Comparison of ENCODE assay signal across 9 cellular contexts in genomic region chr1:29099286-29099685, GRCh38. TPM values are rescaled to one million over a fixed set of nuclear protein-coding genes. Genes with fewer than 3 reads are reported as not detected.
"Had no signal": no experiment of that assay in that cellular context is flagged by ENCODE, and none has a peak within 500 bp of the region (broad histone marks: within the 10 kb centered on the region; RNA-seq: fewer than 3 reads in every experiment).

No MANE protein-coding gene starts in this region.

- H3K9me3 Mint-ChIP-seq: HFFc6 had no signal

- H3K4me3 ChIP-seq: GM23248, K562 had no signal

- H2AFZ ChIP-seq: GM23248 had no signal

- DNase-seq: GM23248, GOT3, H7, HCEC 1CT, HFFc6, IMR-90, KG1 had no signal

- H3K27ac ChIP-seq: GM23248 had no signal

- H3K9ac ChIP-seq: GM23248 had no signal

- H3K27ac Mint-ChIP-seq: HFFc6 had no signal

- ATAC-seq: K562 had no signal

- H3K4me3 Mint-ChIP-seq: HFFc6 had no signal

RNA-seq across cellular contexts. Expression of gene TMEM200B, which starts 24.4 kb away (rescaled TPM):
- total RNA-seq: HT-29 had no signal
